8 cellular contexts compared by ENCODE assay signal in the genomic region with DNA sequence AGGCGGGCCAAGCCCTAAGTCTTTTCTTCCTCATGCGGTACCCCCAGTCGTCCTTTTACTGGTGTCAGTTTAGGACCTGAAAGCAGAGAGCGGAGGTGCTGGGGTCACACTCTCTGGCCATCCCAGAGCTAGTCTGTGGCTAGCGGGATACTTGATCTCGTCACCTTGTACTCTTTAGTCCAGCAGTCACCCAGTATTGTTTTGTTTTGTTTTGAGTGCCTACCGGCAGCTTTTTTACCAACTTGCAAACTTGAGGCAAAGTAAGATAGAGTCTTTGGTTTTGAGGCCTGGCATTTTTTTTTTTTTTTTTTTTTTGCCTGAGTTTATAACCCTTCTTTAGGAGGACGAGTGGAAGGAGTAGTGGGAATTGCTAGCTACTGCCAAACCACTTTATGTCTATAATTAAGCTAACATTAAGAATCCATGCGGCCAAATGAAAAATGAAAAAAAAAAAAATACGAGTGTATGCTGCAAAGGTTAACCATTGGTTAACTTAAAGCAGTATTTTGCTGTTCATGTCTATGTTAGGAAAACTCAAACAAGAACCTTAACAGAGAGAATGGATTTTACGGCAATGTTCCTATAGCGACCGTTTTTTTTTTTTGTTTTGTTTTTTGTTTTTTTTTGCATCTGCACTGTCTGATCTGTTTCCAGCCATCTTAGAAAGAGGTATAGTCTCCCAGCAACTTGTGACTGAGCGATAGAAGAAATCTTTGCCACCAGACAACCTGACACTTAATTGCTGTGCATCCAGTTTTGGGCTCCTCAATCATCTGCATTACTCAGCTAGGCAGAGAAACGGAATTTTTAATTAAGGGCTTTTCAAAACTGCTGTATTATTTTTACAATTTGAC. TPM values are rescaled to one million over a fixed set of nuclear protein-coding genes. Genes with fewer than 3 reads are reported as not detected.
DNase-seq lines count a peak whose midpoint lies in the region; ATAC-seq and TF ChIP-seq lines count a peak whose summit lies in the region.

No MANE protein-coding gene starts in this region.

- peak overlapping the region; percentile 99 to 100 (median 100) for H3K27ac Mint-ChIP-seq in CD4-positive, CD25-positive, alpha-beta regulatory T cell

- peak overlapping the region; percentile 93 to 100 (median 99) for H3K4me3 Mint-ChIP-seq in CD4-positive, CD25-positive, alpha-beta regulatory T cell

- peak overlapping the region; percentile 95 for H3K4me3 ChIP-seq in CD4-positive, CD25-positive, alpha-beta regulatory T cell (ENCODE audit: low read depth, low read length)
- H3K4me3 ChIP-seq in Karpas-422 (ENCODE audit: low read length), result peak overlapping the region; percentile 93
- H3K4me3 ChIP-seq in body of pancreas, result peak overlapping the region; percentile 72 to 85
- H3K4me3 ChIP-seq in tibial artery, result peak overlapping the region; percentile 86 to 97

- peaks cover 88% of the 10 kb centered on the region for H3K79me2 ChIP-seq in Karpas-422 (ENCODE audit: low read length)

- H3K27me3 Mint-ChIP-seq in CD4-positive, CD25-positive, alpha-beta regulatory T cell, result peaks cover 16% of the 10 kb centered on the region

- no peak for ATAC-seq in CD4-positive, CD25-positive, alpha-beta regulatory T cell (ENCODE audit: low read depth in 2 of 2)
- peak; percentile 3 for ATAC-seq in GM21390 (IDR thresholded peaks at IDR 0.05; ENCODE audit: unreplicated experiment)
- ATAC-seq in body of pancreas, result no peak
- peak; percentile 7 for ATAC-seq in left colon

- H3K9me3 ChIP-seq in CD4-positive, CD25-positive, alpha-beta regulatory T cell (ENCODE audit: control insufficient read depth in 2 of 2, low read length in 2 of 2), result no peaks in the 10 kb centered on the region
- H3K9me3 ChIP-seq in Karpas-422 (ENCODE audit: low read length) (no peaks in the 10 kb centered on the region), body of pancreas (no peaks in the 10 kb centered on the region), tibial artery (no peaks in the 10 kb centered on the region)

- peaks cover 44% of the 10 kb centered on the region for H4K20me1 ChIP-seq in Karpas-422 (ENCODE audit: insufficient read depth, low read depth, low read length)

- intact Hi-C loops in body of pancreas (cut with DNase I), result no loop called here
- intact Hi-C loops in left colon (cut with DNase I, micrococcal nuclease), result no loop called here
- intact Hi-C loops in tibial artery (cut with DNase I; ENCODE audit: low total_unique reads), result no loop called here

- no peaks in the 10 kb centered on the region for H3K27me3 ChIP-seq in CD4-positive, CD25-positive, alpha-beta regulatory T cell (ENCODE audit: control insufficient read depth, insufficient read depth, low read length)
- H3K27me3 ChIP-seq in Karpas-422 (ENCODE audit: low read length) (no peaks in the 10 kb centered on the region), body of pancreas (no peaks in the 10 kb centered on the region), tibial artery (no peaks in the 10 kb centered on the region)

- no peak for TF ChIP-seq POLR2A in body of pancreas (IDR thresholded peaks at IDR 0.05)

- peaks cover 5% of the 10 kb centered on the region for H3K36me3 Mint-ChIP-seq in CD4-positive, CD25-positive, alpha-beta regulatory T cell

- DNase-seq in CD4-positive, CD25-positive, alpha-beta regulatory T cell, result peak in 2 of 3 donors; percentile 25 to 38
- DNase-seq in Karpas-422, result peak; percentile 78
- DNase-seq in body of pancreas, result no peak
- DNase-seq in left colon, result no peak
- DNase-seq in tibial artery, result no peak
- DNase-seq in NCI-H1048 (lab: John Stamatoyannopoulos, UW), result no peak
- DNase-seq in Ammon's horn (ENCODE audit: low spot score), result no peak

- H3K36me3 ChIP-seq in CD4-positive, CD25-positive, alpha-beta regulatory T cell (ENCODE audit: control insufficient read depth, insufficient read depth, low read length), result peaks cover 3% of the 10 kb centered on the region
- H3K36me3 ChIP-seq in Karpas-422 (ENCODE audit: insufficient read depth, low read length) (0 out of 2 replicates have a peak, but pooled peaks cover 17% of the 10 kb centered on the region), body of pancreas (replicated peaks in 1 of 2; ENCODE audit: insufficient read depth in 1 of 2, low read depth in 2 of 2) (no peaks in the 10 kb centered on the region), tibial artery (no peaks in the 10 kb centered on the region)

- H3K27ac ChIP-seq in CD4-positive, CD25-positive, alpha-beta regulatory T cell (ENCODE audit: insufficient read depth, low read length, poor library complexity, severe bottlenecking), result peak overlapping the region; percentile 99
- H3K27ac ChIP-seq in Karpas-422 (ENCODE audit: low read length) (peak overlapping the region; percentile 73), body of pancreas (peak overlapping the region in 3 of 4 donors; percentile 96 to 99 (median 99)), tibial artery (peak overlapping the region; percentile 97)

- H3K4me2 ChIP-seq in Karpas-422 (ENCODE audit: low read depth, low read length, poor library complexity, severe bottlenecking), result peak overlapping the region; percentile 70

- no peak overlapping the region for H2AFZ ChIP-seq in Karpas-422 (ENCODE audit: low read length)

- H3K9ac ChIP-seq in Karpas-422 (ENCODE audit: low read length), result peak overlapping the region; percentile 83

- H3K9me3 Mint-ChIP-seq in CD4-positive, CD25-positive, alpha-beta regulatory T cell, result peaks cover 0 to 1% (median 0%) of the 10 kb centered on the region in 7 donors

- H3K4me1 Mint-ChIP-seq in CD4-positive, CD25-positive, alpha-beta regulatory T cell, result peaks cover 47 to 83% (median 64%) of the 10 kb centered on the region in 4 donors

- TF ChIP-seq CTCF in body of pancreas (IDR thresholded peaks at IDR 0.05) (no peak), tibial artery (IDR thresholded peaks at IDR 0.05) (no peak)

- no peaks in the 10 kb centered on the region for H3K9me2 ChIP-seq in Karpas-422 (replicated peaks; ENCODE audit: insufficient read depth, low read length)

- whole genome bisulfite sequencing in body of pancreas, 2 donors, result 1% methylated on average over 15 of the region's 15 CpGs

- H3K4me1 ChIP-seq in CD4-positive, CD25-positive, alpha-beta regulatory T cell (ENCODE audit: control insufficient read depth, insufficient read depth, low read length, poor library complexity, severe bottlenecking), result peaks cover 76% of the 10 kb centered on the region
- peaks cover 43% of the 10 kb centered on the region for H3K4me1 ChIP-seq in Karpas-422 (ENCODE audit: low read length)
- H3K4me1 ChIP-seq in body of pancreas, result peaks cover 71% of the 10 kb centered on the region
- H3K4me1 ChIP-seq in tibial artery, result peaks cover 0 to 73% (median 55%) of the 10 kb centered on the region in 4 donors

RNA-seq across cellular contexts. Expression of a gene that starts 56.8 kb away (rescaled TPM):
- total RNA-seq in CD4-positive, CD25-positive, alpha-beta regulatory T cell, result not detected
- polyA plus RNA-seq in CD4-positive, CD25-positive, alpha-beta regulatory T cell, result under 1 TPM in 2 of 4 donors, not detected in 2; 0.08 to 0.22 TPM
- total RNA-seq in Karpas-422 (2014; rRNA removed; shearing (Covaris generic); ENCODE audit: low replicate concordance), result not detected in 2 replicates
- total RNA-seq in body of pancreas (not detected), left colon (not detected)

Comparison
In these comparisons a context has a peak if more than half of its experiments do, and no peak if none do; other contexts are left out.
1. ATAC-seq: peak in GM21390 (single experiment) and left colon (single experiment); none in CD4-positive, CD25-positive, alpha-beta regulatory T cell (0 of 2) and body of pancreas (single experiment).
2. DNase-seq: peak in CD4-positive, CD25-positive, alpha-beta regulatory T cell (2 of 3) and Karpas-422 (single experiment); none in body of pancreas (0 of 4), left colon (0 of 2), tibial artery (0 of 2), NCI-H1048 (single experiment) and Ammon's horn (single experiment).
3. Peak in every context shown above with its lines, with median percentiles within 50 percentile points of each other: H3K27ac ChIP-seq and H3K4me3 ChIP-seq.